In genomic region chr19:16203256-16204004, GRCh38 we compare ENCODE assay signal across 24 cellular contexts. TPM values are rescaled to one million over a fixed set of nuclear protein-coding genes. Genes with fewer than 3 reads are reported as not detected.
DNase-seq lines count a peak whose midpoint lies in the region; ATAC-seq, FAIRE-seq and TF ChIP-seq lines count a peak whose summit lies in the region.
"Had no signal": no experiment of that assay in that cellular context is flagged by ENCODE, and none has a peak within 500 bp of the region (broad histone marks: within the 10 kb centered on the region; RNA-seq: fewer than 3 reads in every experiment).

No MANE protein-coding gene starts in this region.

- H3K4me1 Mint-ChIP-seq in activated CD4-positive, alpha-beta memory T cell treated with anti-CD3 and anti-CD28 coated beads for 36 hours (ENCODE audit: low read depth): peaks cover 58% of the 10 kb centered on the region
- H3K4me1 Mint-ChIP-seq in activated CD4-positive, alpha-beta memory T cell treated with anti-CD3 and anti-CD28 coated beads, Interleukin-2, amount 10 ng/mL, durations not matched to agents 7 days and 5 days: peaks cover 59% of the 10 kb centered on the region
- peaks cover 73% of the 10 kb centered on the region for H3K4me1 Mint-ChIP-seq in activated CD8-positive, alpha-beta T cell treated with anti-CD3 and anti-CD28 coated beads for 36 hours (ENCODE audit: low read depth)
- peaks cover 8% of the 10 kb centered on the region for H3K4me1 Mint-ChIP-seq in neural crest cell

- no peak for FAIRE-seq in GM12892 (lab: Jason Lieb, UNC)
- FAIRE-seq: colon, endometrium had no signal

- H3K27ac Mint-ChIP-seq in activated CD4-positive, alpha-beta memory T cell treated with anti-CD3 and anti-CD28 coated beads for 36 hours: no peak overlapping the region
- no peak overlapping the region for H3K27ac Mint-ChIP-seq in activated CD4-positive, alpha-beta memory T cell treated with anti-CD3 and anti-CD28 coated beads, Interleukin-2, amount 10 ng/mL, durations not matched to agents 7 days and 5 days
- H3K27ac Mint-ChIP-seq in activated CD8-positive, alpha-beta T cell treated with anti-CD3 and anti-CD28 coated beads for 36 hours: peak overlapping the region; percentile 5
- H3K27ac Mint-ChIP-seq in neural crest cell (ENCODE audit: unreplicated experiment): no peak overlapping the region

- POLR2A ChIA-PET in activated CD4-positive, alpha-beta memory T cell treated with anti-CD3 and anti-CD28 coated beads for 36 hours (lab: Charles Lee): interaction anchor here (0.5 to 0.8 kb wide), 2 partner anchors 18 to 84 kb away, joined by 3 to 4 read pairs; partner anchors contain the start of gene FAM32A
- POLR2A ChIA-PET in activated CD4-positive, alpha-beta memory T cell treated with anti-CD3 and anti-CD28 coated beads, Interleukin-2, amount 10 ng/mL, durations not matched to agents 7 days and 5 days (lab: Charles Lee): interaction anchor here (1.1 to 1.2 kb wide), 2 partner anchors 14 to 17 kb away, joined by 3 read pairs; no protein-coding TSS in a partner anchor
- POLR2A ChIA-PET in activated CD8-positive, alpha-beta T cell treated with anti-CD3 and anti-CD28 coated beads for 36 hours (lab: Charles Lee): interaction anchor here (1.1 to 2.3 kb wide), 3 partner anchors 15 to 127 kb away, joined by 3 to 7 read pairs (median 5); partner anchors contain the start of gene TPM4

- H3K9me3 Mint-ChIP-seq in activated CD4-positive, alpha-beta memory T cell treated with anti-CD3 and anti-CD28 coated beads for 36 hours: no peaks in the 10 kb centered on the region
- no peaks in the 10 kb centered on the region for H3K9me3 Mint-ChIP-seq in activated CD4-positive, alpha-beta memory T cell treated with anti-CD3 and anti-CD28 coated beads, Interleukin-2, amount 10 ng/mL, durations not matched to agents 7 days and 5 days
- no peaks in the 10 kb centered on the region for H3K9me3 Mint-ChIP-seq in activated CD8-positive, alpha-beta T cell treated with anti-CD3 and anti-CD28 coated beads for 36 hours
- no peaks in the 10 kb centered on the region for H3K9me3 Mint-ChIP-seq in neural crest cell

- H3K4me3 Mint-ChIP-seq in activated CD4-positive, alpha-beta memory T cell treated with anti-CD3 and anti-CD28 coated beads for 36 hours: no peak overlapping the region
- H3K4me3 Mint-ChIP-seq in activated CD4-positive, alpha-beta memory T cell treated with anti-CD3 and anti-CD28 coated beads, Interleukin-2, amount 10 ng/mL, durations not matched to agents 7 days and 5 days: no peak overlapping the region
- no peak overlapping the region for H3K4me3 Mint-ChIP-seq in activated CD8-positive, alpha-beta T cell treated with anti-CD3 and anti-CD28 coated beads for 36 hours
- H3K4me3 Mint-ChIP-seq in neural crest cell: peak overlapping the region; percentile 34

- intact Hi-C loops in activated CD4-positive, alpha-beta memory T cell treated with anti-CD3 and anti-CD28 coated beads for 36 hours (cut with micrococcal nuclease): no loop called here
- intact Hi-C loops in activated CD8-positive, alpha-beta T cell treated with anti-CD3 and anti-CD28 coated beads for 36 hours (cut with micrococcal nuclease): no loop called here

- CTCF ChIA-PET in activated CD4-positive, alpha-beta memory T cell treated with anti-CD3 and anti-CD28 coated beads for 36 hours (lab: Charles Lee): interaction anchor here (0.9 kb wide), 1 partner anchor 9 kb away, joined by 3 read pairs; no protein-coding TSS in a partner anchor
- CTCF ChIA-PET in activated CD4-positive, alpha-beta memory T cell treated with anti-CD3 and anti-CD28 coated beads, Interleukin-2, amount 10 ng/mL, durations not matched to agents 7 days and 5 days (lab: Charles Lee): no interaction called here
- CTCF ChIA-PET in activated CD8-positive, alpha-beta T cell treated with anti-CD3 and anti-CD28 coated beads for 36 hours (lab: Charles Lee): no interaction called here

- TF ChIP-seq POLR2A in GM12892 (IDR thresholded peaks at IDR 0.05; ENCODE audit: low read depth, low read length): no peak

- no peaks in the 10 kb centered on the region for H3K27me3 Mint-ChIP-seq in activated CD4-positive, alpha-beta memory T cell treated with anti-CD3 and anti-CD28 coated beads for 36 hours
- no peaks in the 10 kb centered on the region for H3K27me3 Mint-ChIP-seq in activated CD4-positive, alpha-beta memory T cell treated with anti-CD3 and anti-CD28 coated beads, Interleukin-2, amount 10 ng/mL, durations not matched to agents 7 days and 5 days
- no peaks in the 10 kb centered on the region for H3K27me3 Mint-ChIP-seq in activated CD8-positive, alpha-beta T cell treated with anti-CD3 and anti-CD28 coated beads for 36 hours
- no peaks in the 10 kb centered on the region for H3K27me3 Mint-ChIP-seq in neural crest cell (ENCODE audit: low read depth)
- H3K27me3 Mint-ChIP-seq: CD4-positive, CD25-positive, alpha-beta regulatory T cell had no signal

- TF ChIP-seq CTCF in activated CD8-positive, alpha-beta T cell treated with anti-CD3 and anti-CD28 coated beads for 36 hours (IDR thresholded peaks at IDR 0.05): no peak
- TF ChIP-seq CTCF in neural crest cell (conservative IDR thresholded peaks at IDR 0.05): no peak

- ATAC-seq in activated CD8-positive, alpha-beta T cell treated with anti-CD3 and anti-CD28 coated beads for 36 hours: no peak

- H3K36me3 Mint-ChIP-seq in activated CD4-positive, alpha-beta memory T cell treated with anti-CD3 and anti-CD28 coated beads for 36 hours: peaks cover 34% of the 10 kb centered on the region
- peaks cover 62% of the 10 kb centered on the region for H3K36me3 Mint-ChIP-seq in activated CD4-positive, alpha-beta memory T cell treated with anti-CD3 and anti-CD28 coated beads, Interleukin-2, amount 10 ng/mL, durations not matched to agents 7 days and 5 days (ENCODE audit: low read depth)
- H3K36me3 Mint-ChIP-seq in activated CD8-positive, alpha-beta T cell treated with anti-CD3 and anti-CD28 coated beads for 36 hours (ENCODE audit: low read depth): peaks cover 57% of the 10 kb centered on the region
- H3K36me3 Mint-ChIP-seq in neural crest cell (ENCODE audit: low read depth): no peaks in the 10 kb centered on the region

- DNase-seq in activated CD4-positive, alpha-beta memory T cell treated with anti-CD3 and anti-CD28 coated beads for 36 hours: peak; percentile 4
- no peak for DNase-seq in activated CD4-positive, alpha-beta memory T cell treated with anti-CD3 and anti-CD28 coated beads, Interleukin-2, amount 10 ng/mL, durations not matched to agents 7 days and 5 days
- DNase-seq in GM12892 (ENCODE audit: insufficient read length) (peak; percentile 5), neural crest cell (ENCODE audit: low read depth, low spot score) (no peak), cerebellar cortex (ENCODE audit: low spot score) (no peak)
- no peak for DNase-seq in activated CD8-positive, alpha-beta T cell treated with anti-CD3 and anti-CD28 coated beads for 36 hours
- no peak for DNase-seq in activated CD8-positive, alpha-beta memory T cell treated with anti-CD3 and anti-CD28 coated beads for 24 hours
- DNase-seq in activated CD4-positive, CD25-positive, alpha-beta regulatory T cell (lab: John Stamatoyannopoulos, UW): no peak
- DNase-seq: activated CD4-positive, CD25-positive, alpha-beta regulatory T cell treated with anti-CD3 and anti-CD28 coated beads, Interleukin-2, amount 50 U/mL, for 72 hours; activated CD8-positive, alpha-beta memory T cell treated with anti-CD3 and anti-CD28 coated beads, Interleukin-2, amount 50 U/mL, for 4 hours; activated gamma-delta T cell treated with Interleukin-2 at 50 U/mL for 16 hours; CD4-positive, CD25-positive, alpha-beta regulatory T cell; KG1; left ventricle myocardium inferior; MV-4-11; NCI-H2029 treated with DMSO at 0.1 percent for 48 hours; occipital lobe; PC-9; retina had no signal

RNA-seq across cellular contexts. Expression of gene AP1M1, which starts 5.7 kb away (rescaled TPM):
- total RNA-seq in activated CD4-positive, alpha-beta memory T cell treated with anti-CD3 and anti-CD28 coated beads for 36 hours: 100 to 1,000 TPM; 100 to 113 TPM
- 100 to 1,000 TPM; 131 to 151 TPM for total RNA-seq in activated CD4-positive, alpha-beta memory T cell treated with anti-CD3 and anti-CD28 coated beads, Interleukin-2, amount 10 ng/mL, durations not matched to agents 7 days and 5 days
- 47.2 TPM for polyA plus RNA-seq in GM12892 (2012; ENCODE audit: missing spikeins)
- 100 to 1,000 TPM in 1 of 2 experiments, 10 to 100 TPM in 1; 99.0 to 108 TPM for total RNA-seq in activated CD8-positive, alpha-beta T cell treated with anti-CD3 and anti-CD28 coated beads for 36 hours
- 97.6 and 104 TPM in 2 replicates for total RNA-seq in neural crest cell

RNA-seq across cellular contexts. Expression of gene FAM32A, which starts 18.2 kb away (rescaled TPM):
- 10 to 100 TPM; 43.8 to 44.3 TPM for total RNA-seq in activated CD4-positive, alpha-beta memory T cell treated with anti-CD3 and anti-CD28 coated beads for 36 hours
- 10 to 100 TPM; 66.0 to 70.8 TPM for total RNA-seq in activated CD4-positive, alpha-beta memory T cell treated with anti-CD3 and anti-CD28 coated beads, Interleukin-2, amount 10 ng/mL, durations not matched to agents 7 days and 5 days
- 40.8 TPM for polyA plus RNA-seq in GM12892 (2012; ENCODE audit: missing spikeins)
- 10 to 100 TPM; 41.7 to 44.7 TPM for total RNA-seq in activated CD8-positive, alpha-beta T cell treated with anti-CD3 and anti-CD28 coated beads for 36 hours
- 84.4 and 85.9 TPM in 2 replicates for total RNA-seq in neural crest cell

RNA-seq across cellular contexts. Expression of gene CIB3, which starts 30.1 kb away (rescaled TPM):
- total RNA-seq in activated CD4-positive, alpha-beta memory T cell treated with anti-CD3 and anti-CD28 coated beads for 36 hours: not detected
- total RNA-seq in activated CD4-positive, alpha-beta memory T cell treated with anti-CD3 and anti-CD28 coated beads, Interleukin-2, amount 10 ng/mL, durations not matched to agents 7 days and 5 days: not detected
- not detected for polyA plus RNA-seq in GM12892 (2012; ENCODE audit: missing spikeins)
- total RNA-seq in activated CD8-positive, alpha-beta T cell treated with anti-CD3 and anti-CD28 coated beads for 36 hours: not detected
- not detected in 2 replicates for total RNA-seq in neural crest cell
- total RNA-seq: CD4-positive, CD25-positive, alpha-beta regulatory T cell; left ventricle myocardium inferior; occipital lobe; PC-9; SJSA1; T-helper 2 cell treated with Interferon-gamma antibody and Interleukin-4, amounts not matched to agents 100 ng/mL and 5 ng/mL, for 36 hours had no signal
- polyA plus RNA-seq: AG04450; CD4-positive, CD25-positive, alpha-beta regulatory T cell had no signal

RNA-seq across cellular contexts. Expression of gene HSH2D, which starts 59.9 kb away (rescaled TPM):
- 10 to 100 TPM; 23.6 to 26.1 TPM for total RNA-seq in activated CD4-positive, alpha-beta memory T cell treated with anti-CD3 and anti-CD28 coated beads for 36 hours
- 100 to 1,000 TPM; 101 to 110 TPM for total RNA-seq in activated CD4-positive, alpha-beta memory T cell treated with anti-CD3 and anti-CD28 coated beads, Interleukin-2, amount 10 ng/mL, durations not matched to agents 7 days and 5 days
- polyA plus RNA-seq in GM12892 (2012; ENCODE audit: missing spikeins): 89.1 TPM
- 10 to 100 TPM; 23.5 to 25.5 TPM for total RNA-seq in activated CD8-positive, alpha-beta T cell treated with anti-CD3 and anti-CD28 coated beads for 36 hours
- not detected in 2 replicates for total RNA-seq in neural crest cell
- total RNA-seq: occipital lobe, SJSA1 had no signal
- polyA plus RNA-seq: AG04450 had no signal

Comparison
In these comparisons a context has a peak if more than half of its experiments do, and no peak if none do; other contexts are left out.
1. DNase-seq: peak in activated CD4-positive, alpha-beta memory T cell treated with anti-CD3 and anti-CD28 coated beads for 36 hours (single experiment) and GM12892 (single experiment); none in activated CD4-positive, alpha-beta memory T cell treated with anti-CD3 and anti-CD28 coated beads, Interleukin-2, amount 10 ng/mL, durations not matched to agents 7 days and 5 days (single experiment), activated CD8-positive, alpha-beta T cell treated with anti-CD3 and anti-CD28 coated beads for 36 hours (single experiment), neural crest cell (single experiment), cerebellar cortex (single experiment), activated CD8-positive, alpha-beta memory T cell treated with anti-CD3 and anti-CD28 coated beads for 24 hours (single experiment) and activated CD4-positive, CD25-positive, alpha-beta regulatory T cell (0 of 4).